Comparison of ENCODE assay signal across 1 cellular context in the genomic region with DNA sequence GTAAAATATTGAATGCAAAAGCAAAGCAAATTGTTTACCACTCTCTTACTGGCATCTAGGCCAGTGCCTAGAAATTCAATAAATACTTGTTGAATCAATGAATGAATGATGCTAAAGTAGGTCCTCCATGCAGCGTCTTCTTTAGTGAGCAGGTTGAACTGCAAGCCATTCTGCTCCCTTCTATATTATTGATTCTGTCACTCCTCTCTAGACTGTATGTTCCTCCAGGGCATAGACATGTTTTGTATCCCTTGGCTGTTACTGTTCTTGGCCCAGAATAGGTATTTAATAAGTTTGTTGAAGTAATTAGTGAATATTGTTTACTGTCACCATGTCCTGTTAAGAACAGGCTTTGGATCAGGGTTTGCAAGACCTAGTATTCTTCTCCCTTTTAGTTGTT.
TF ChIP-seq lines count a peak whose summit lies in the region.

No MANE protein-coding gene starts in this region.

TF ChIP-seq in A549, 52 proteins besides CTCF, POLR2A, EP300 and RAD21:
- TF ChIP-seq JUN (IDR thresholded peaks at IDR 0.05) (no peak), HOXA7 (CRISPR knock-in tag; IDR thresholded peaks at IDR 0.05) (no peak), FOSL2 (IDR thresholded peaks at IDR 0.05) (no peak), FOSL2 (CRISPR knock-in tag; IDR thresholded peaks at IDR 0.05) (no peak), MAZ (IDR thresholded peaks at IDR 0.05; ENCODE audit: borderline replicate concordance, low read depth, low read length) (no peak), PHF8 (IDR thresholded peaks at IDR 0.05; ENCODE audit: borderline replicate concordance, low read depth) (no peak), BHLHE40 (IDR thresholded peaks at IDR 0.05; ENCODE audit: low read depth, low read length) (no peak), TFCP2L1 (CRISPR knock-in tag; IDR thresholded peaks at IDR 0.05) (no peak), ZFP36 (IDR thresholded peaks at IDR 0.05; ENCODE audit: borderline replicate concordance, partially characterized antibody) (no peak), ESRRA (IDR thresholded peaks at IDR 0.05; ENCODE audit: borderline replicate concordance, low read length) (no peak), CBX2 (IDR thresholded peaks at IDR 0.05; ENCODE audit: borderline replicate concordance, low read depth) (no peak), HOXB13 (CRISPR knock-in tag; IDR thresholded peaks at IDR 0.05; ENCODE audit: low read depth) (no peak), CHD4 (IDR thresholded peaks at IDR 0.05; ENCODE audit: borderline replicate concordance) (no peak), HDAC2 (IDR thresholded peaks at IDR 0.05) (no peak), ZC3H11A (IDR thresholded peaks at IDR 0.05) (no peak), RNF2 (IDR thresholded peaks at IDR 0.05; ENCODE audit: borderline replicate concordance, low read depth) (no peak)
- TF ChIP-seq, protein P1, sequence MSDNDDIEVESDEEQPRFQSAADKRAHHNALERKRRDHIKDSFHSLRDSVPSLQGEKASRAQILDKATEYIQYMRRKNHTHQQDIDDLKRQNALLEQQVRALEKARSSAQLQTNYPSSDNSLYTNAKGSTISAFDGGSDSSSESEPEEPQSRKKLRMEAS (IDR thresholded peaks at IDR 0.05), result no peak
- TF ChIP-seq, protein P2, sequence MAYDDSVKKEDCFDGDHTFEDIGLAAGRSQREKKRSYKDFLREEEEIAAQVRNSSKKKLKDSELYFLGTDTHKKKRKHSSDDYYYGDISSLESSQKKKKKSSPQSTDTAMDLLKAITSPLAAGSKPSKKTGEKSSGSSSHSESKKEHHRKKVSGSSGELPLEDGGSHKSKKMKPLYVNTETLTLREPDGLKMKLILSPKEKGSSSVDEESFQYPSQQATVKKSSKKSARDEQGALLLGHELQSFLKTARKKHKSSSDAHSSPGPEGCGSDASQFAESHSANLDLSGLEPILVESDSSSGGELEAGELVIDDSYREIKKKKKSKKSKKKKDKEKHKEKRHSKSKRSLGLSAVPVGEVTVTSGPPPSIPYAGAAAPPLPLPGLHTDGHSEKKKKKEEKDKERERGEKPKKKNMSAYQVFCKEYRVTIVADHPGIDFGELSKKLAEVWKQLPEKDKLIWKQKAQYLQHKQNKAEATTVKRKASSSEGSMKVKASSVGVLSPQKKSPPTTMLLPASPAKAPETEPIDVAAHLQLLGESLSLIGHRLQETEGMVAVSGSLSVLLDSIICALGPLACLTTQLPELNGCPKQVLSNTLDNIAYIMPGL (CRISPR knock-in tag; IDR thresholded peaks at IDR 0.05; ENCODE audit: borderline replicate concordance), result no peak
- TF ChIP-seq, protein P3, sequence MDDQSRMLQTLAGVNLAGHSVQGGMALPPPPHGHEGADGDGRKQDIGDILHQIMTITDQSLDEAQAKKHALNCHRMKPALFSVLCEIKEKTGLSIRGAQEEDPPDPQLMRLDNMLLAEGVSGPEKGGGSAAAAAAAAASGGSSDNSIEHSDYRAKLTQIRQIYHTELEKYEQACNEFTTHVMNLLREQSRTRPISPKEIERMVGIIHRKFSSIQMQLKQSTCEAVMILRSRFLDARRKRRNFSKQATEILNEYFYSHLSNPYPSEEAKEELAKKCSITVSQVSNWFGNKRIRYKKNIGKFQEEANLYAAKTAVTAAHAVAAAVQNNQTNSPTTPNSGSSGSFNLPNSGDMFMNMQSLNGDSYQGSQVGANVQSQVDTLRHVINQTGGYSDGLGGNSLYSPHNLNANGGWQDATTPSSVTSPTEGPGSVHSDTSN (IDR thresholded peaks at IDR 0.05), result no peak
